8 cellular contexts compared by ENCODE assay signal in the genomic region with DNA sequence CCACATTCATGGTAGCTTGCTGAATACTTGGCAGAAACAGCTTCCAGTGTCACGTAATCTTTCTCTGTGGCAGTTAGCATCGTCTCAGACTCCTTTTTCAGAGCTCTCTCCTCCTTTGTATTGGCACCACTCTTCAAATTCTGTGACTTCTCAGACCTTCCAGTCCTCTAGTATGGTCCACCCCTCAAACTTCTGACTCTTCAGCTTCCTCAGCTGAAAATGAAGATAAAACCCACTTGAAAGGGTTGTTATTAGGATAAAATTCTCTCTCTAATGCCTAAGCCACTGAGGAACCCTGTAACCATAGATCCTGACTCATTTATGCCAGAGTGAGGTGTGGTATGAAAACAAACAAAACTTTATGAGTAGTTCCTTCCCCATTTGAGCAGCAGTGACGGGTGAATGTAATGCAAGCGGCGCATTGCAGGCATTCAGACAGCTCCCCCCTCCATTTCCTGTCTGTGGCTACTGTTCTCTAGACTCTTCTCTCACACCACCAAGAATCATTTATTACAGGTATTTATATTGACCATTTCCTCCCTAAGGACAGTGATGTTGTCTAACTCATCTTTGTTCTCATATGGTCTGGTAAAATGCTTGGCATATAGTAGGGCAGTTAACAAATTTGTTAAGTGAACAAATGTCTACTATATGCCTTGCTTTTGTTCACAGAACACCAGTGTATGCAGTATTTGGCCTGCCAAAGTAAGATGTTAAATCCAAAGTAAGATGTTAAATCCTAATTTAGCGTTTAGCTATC.
DNase-seq lines count a peak whose midpoint lies in the region; ATAC-seq and TF ChIP-seq lines count a peak whose summit lies in the region.

No MANE protein-coding gene starts in this region.

- TF ChIP-seq CTCF in AG10803 (conservative IDR thresholded peaks at IDR 0.05; ENCODE audit: low read length) = no peak
- TF ChIP-seq CTCF in SU-DHL-6 (IDR thresholded peaks at IDR 0.05; ENCODE audit: insufficient read depth, low read length, poor library complexity, severe bottlenecking) = no peak

- H3F3A ChIP-seq in SU-DHL-6 (ENCODE audit: insufficient read depth) = no peaks in the 10 kb centered on the region

- peak overlapping the region; percentile 52 for H2AFZ ChIP-seq in SU-DHL-6 (ENCODE audit: low read depth, low read length, severe bottlenecking)

- no peak overlapping the region for H3K4me3 ChIP-seq in AG10803 (ENCODE audit: low read length)
- no peak overlapping the region for H3K4me3 ChIP-seq in SU-DHL-6 (ENCODE audit: insufficient read depth, low read length, poor library complexity, severe bottlenecking)

- no peaks in the 10 kb centered on the region for H3K36me3 ChIP-seq in SU-DHL-6 (ENCODE audit: low read length)

- peak overlapping the region; percentile 23 for H3K27ac ChIP-seq in SU-DHL-6 (ENCODE audit: low read depth, low read length)

- H3K79me2 ChIP-seq in SU-DHL-6 (ENCODE audit: insufficient read depth, low read length) = no peaks in the 10 kb centered on the region; the same call in 1 of the 2 replicates

- ATAC-seq in GM19395 (IDR thresholded peaks at IDR 0.05; ENCODE audit: unreplicated experiment) = peak; percentile 99
- peak; percentile 98 for ATAC-seq in HG03439 (IDR thresholded peaks at IDR 0.05; ENCODE audit: unreplicated experiment)

- peak; percentile 60 for DNase-seq in AG10803 (ENCODE audit: low read depth)
- peak; percentile 87 for DNase-seq in amniotic epithelial cell (ENCODE audit: low read depth)
- peak; percentile 87 for DNase-seq in kidney glomerular epithelial cell (lab: John Stamatoyannopoulos, UW)
- peak; percentile 56 for DNase-seq in stimulated activated CD4-positive, alpha-beta T cell treated with anti-CD3 and anti-CD28 coated beads, Interleukin-4, amount 100 ng/mL, for 1 hour
- no peak for DNase-seq in NCI-H2196 treated with DMSO at 0.1 percent for 48 hours (lab: John Stamatoyannopoulos, UW; ENCODE audit: unreplicated experiment)

- no peaks in the 10 kb centered on the region for H3K9me3 ChIP-seq in SU-DHL-6 (ENCODE audit: insufficient read depth, low read length)

- H3K9me2 ChIP-seq in SU-DHL-6 (replicated peaks; ENCODE audit: insufficient read depth, low read length) = no peaks in the 10 kb centered on the region

- peak overlapping the region; percentile 37 for H3K4me2 ChIP-seq in SU-DHL-6 (ENCODE audit: low read depth, low read length, poor library complexity, severe bottlenecking)

- no peaks in the 10 kb centered on the region for H3K27me3 ChIP-seq in SU-DHL-6 (ENCODE audit: low read length)

- H4K20me1 ChIP-seq in SU-DHL-6 (ENCODE audit: low read depth, low read length) = no peaks in the 10 kb centered on the region

- peak overlapping the region; percentile 15; the same call in 1 of the 2 replicates for H3K9ac ChIP-seq in SU-DHL-6 (ENCODE audit: low read length)
